ENCODE assay signal across 1 cellular context in genomic region chr12:108804361-108804949, GRCh38.
TF ChIP-seq lines count a peak whose summit lies in the region.

No MANE protein-coding gene starts in this region.

TF ChIP-seq in WTC11, 78 proteins besides CTCF, POLR2A, EP300 and RAD21 (continued from another document):
- TF ChIP-seq EMX1 (CRISPR knock-in tag; IDR thresholded peaks at IDR 0.05) (no peak), MYBL2 (CRISPR knock-in tag; IDR thresholded peaks at IDR 0.05) (no peak)
